Comparison of ENCODE assay signal across 13 cellular contexts in genomic region chr12:107127482-107128185, GRCh38. TPM values are rescaled to one million over a fixed set of nuclear protein-coding genes. Genes with fewer than 3 reads are reported as not detected.
DNase-seq lines count a peak whose midpoint lies in the region; ATAC-seq lines count a peak whose summit lies in the region.
"Had no signal": no experiment of that assay in that cellular context is flagged by ENCODE, and none has a peak within 500 bp of the region (broad histone marks: within the 10 kb centered on the region; RNA-seq: fewer than 3 reads in every experiment).

No MANE protein-coding gene starts in this region.

- ATAC-seq in left colon (peak; percentile 26), esophagus mucosa (no peak), HG03442 (IDR thresholded peaks at IDR 0.05; ENCODE audit: unreplicated experiment) (no peak)

- in situ Hi-C loops in G401 (cut with HindIII; ENCODE audit: low sequenced_read_pairs) = loop anchor here (25.0 kb wide), 1 partner anchor 485 kb away; no protein-coding TSS in a partner anchor

- peak; percentile 32 for DNase-seq in DMS153 treated with DMSO at 0.1 percent for 48 hours (lab: John Stamatoyannopoulos, UW; ENCODE audit: unreplicated experiment)
- DNase-seq in DMS153 (lab: John Stamatoyannopoulos, UW) = no peak
- DNase-seq in G401 (ENCODE audit: low spot score) = peak; percentile 40
- DNase-seq in NCI-H82 (lab: John Stamatoyannopoulos, UW) = peak; percentile 82
- no peak for DNase-seq in left colon
- no peak for DNase-seq in pons (ENCODE audit: low spot score)
- DNase-seq: HCEC 1CT, Karpas-422, NCI-H2171, NCI-H446, NCI-H526 treated with DMSO at 0.1 percent for 48 hours had no signal

- intact Hi-C loops in left colon (cut with DNase I, micrococcal nuclease) = no loop called here

RNA-seq across cellular contexts. Expression of gene CRY1, which starts 34.3 kb away (rescaled TPM):
- 142 and 152 TPM in 2 replicates for total RNA-seq in G401 (2014; rRNA removed; shearing (Covaris generic))
- total RNA-seq in left colon = 10 to 100 TPM; 11.6 to 12.2 TPM
- 5.0 TPM for total RNA-seq in esophagus mucosa

Comparison
In these comparisons a context has a peak if more than half of its experiments do, and no peak if none do; other contexts are left out.
1. DNase-seq: peak in DMS153 treated with DMSO at 0.1 percent for 48 hours (single experiment), G401 (single experiment) and NCI-H82 (single experiment); none in DMS153 (single experiment), left colon (0 of 2) and pons (single experiment).
2. RNA of gene CRY1, which starts 34.3 kb away (total RNA-seq): 142 to 152 TPM in G401; 11.6 to 12.2 TPM in left colon and 5.0 TPM in esophagus mucosa (single experiment); every median in the first group is over 10 times any median in the second.